In the genomic region with DNA sequence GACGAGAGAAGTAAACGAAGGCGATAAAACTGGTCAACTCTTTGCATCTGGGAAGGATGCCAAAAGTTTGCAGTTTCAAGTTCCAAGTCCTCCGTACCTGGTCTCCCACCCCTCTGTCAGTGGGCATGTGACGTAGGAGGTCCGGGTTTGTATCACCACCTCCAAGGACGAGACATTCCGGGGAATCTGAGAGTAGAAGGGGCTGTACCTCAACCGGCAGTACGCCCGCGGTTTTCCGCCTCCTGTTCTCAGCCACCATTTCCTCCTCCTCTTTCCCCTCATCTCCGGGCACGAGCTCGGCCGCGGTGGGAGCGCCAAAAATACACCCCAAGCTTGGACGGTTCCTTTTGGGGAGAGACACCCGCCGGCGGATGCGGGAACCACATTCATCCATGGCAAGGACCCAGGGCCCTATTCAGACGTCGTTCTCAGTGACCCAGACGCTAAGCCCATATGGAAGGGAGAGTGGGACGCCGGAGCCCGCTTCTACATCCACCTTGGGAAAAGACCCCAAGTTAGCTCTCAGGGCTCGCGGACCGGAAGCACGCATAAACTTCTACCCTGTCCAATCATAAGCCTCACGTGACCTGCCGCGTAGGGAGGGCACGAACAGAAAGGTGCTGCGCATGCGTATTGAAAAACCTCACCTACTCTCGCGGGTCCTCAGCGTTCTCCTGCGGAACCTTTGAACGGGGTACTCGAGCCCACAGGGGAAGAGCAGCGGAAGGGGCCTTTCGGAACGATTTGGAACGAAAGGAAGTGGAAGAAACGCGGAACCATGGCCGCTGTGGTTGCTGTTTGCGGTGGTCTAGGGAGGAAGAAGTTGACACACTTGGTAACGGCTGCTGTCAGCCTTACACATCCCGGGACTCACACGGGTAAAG, we compare ENCODE assay signal across 1 cellular context.
TF ChIP-seq lines count a peak whose summit lies in the region.

A gene with protein sequence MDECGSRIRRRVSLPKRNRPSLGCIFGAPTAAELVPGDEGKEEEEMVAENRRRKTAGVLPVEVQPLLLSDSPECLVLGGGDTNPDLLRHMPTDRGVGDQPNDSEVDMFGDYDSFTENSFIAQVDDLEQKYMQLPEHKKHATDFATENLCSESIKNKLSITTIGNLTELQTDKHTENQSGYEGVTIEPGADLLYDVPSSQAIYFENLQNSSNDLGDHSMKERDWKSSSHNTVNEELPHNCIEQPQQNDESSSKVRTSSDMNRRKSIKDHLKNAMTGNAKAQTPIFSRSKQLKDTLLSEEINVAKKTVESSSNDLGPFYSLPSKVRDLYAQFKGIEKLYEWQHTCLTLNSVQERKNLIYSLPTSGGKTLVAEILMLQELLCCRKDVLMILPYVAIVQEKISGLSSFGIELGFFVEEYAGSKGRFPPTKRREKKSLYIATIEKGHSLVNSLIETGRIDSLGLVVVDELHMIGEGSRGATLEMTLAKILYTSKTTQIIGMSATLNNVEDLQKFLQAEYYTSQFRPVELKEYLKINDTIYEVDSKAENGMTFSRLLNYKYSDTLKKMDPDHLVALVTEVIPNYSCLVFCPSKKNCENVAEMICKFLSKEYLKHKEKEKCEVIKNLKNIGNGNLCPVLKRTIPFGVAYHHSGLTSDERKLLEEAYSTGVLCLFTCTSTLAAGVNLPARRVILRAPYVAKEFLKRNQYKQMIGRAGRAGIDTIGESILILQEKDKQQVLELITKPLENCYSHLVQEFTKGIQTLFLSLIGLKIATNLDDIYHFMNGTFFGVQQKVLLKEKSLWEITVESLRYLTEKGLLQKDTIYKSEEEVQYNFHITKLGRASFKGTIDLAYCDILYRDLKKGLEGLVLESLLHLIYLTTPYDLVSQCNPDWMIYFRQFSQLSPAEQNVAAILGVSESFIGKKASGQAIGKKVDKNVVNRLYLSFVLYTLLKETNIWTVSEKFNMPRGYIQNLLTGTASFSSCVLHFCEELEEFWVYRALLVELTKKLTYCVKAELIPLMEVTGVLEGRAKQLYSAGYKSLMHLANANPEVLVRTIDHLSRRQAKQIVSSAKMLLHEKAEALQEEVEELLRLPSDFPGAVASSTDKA (minus strand): TSS at position 524 of the 884 bp plus-strand sequence. CDS start 130 bp downstream, at position 394.
TSS of gene MRPS18C (plus strand) at position 759 of the 884 bp plus-strand sequence. CDS start at position 779, 20 bp downstream.

TF ChIP-seq in K562, 482 proteins besides CTCF, POLR2A, EP300 and RAD21 (continued from another document and continues in another):
- TF ChIP-seq EP400 (IDR thresholded peaks at IDR 0.05) (peak; percentile 89), RREB1 (CRISPR knock-in tag; IDR thresholded peaks at IDR 0.05) (no peak), NCOR1 (IDR thresholded peaks at IDR 0.05) (peak; percentile 51; the same call in 1 of the 2 replicates), RFX5 (IDR thresholded peaks at IDR 0.05; ENCODE audit: low read depth, low read length) (no peak), HDAC1 (IDR thresholded peaks at IDR 0.05) (peak in 1 of 2 experiments; percentile 84; a peak in 2 of 4 replicates), RNF2 (IDR thresholded peaks at IDR 0.05) (peak; percentile 84; the same call in 1 of the 2 replicates), L3MBTL2 (IDR thresholded peaks at IDR 0.05) (peak; percentile 76; the same call in 1 of the 2 replicates), POLR2AphosphoS5 (IDR thresholded peaks at IDR 0.05; ENCODE audit: control insufficient read depth, insufficient read depth, low read depth, low read length) (peak; percentile 94), MEIS2 (IDR thresholded peaks at IDR 0.05; ENCODE audit: partially characterized antibody) (peak; percentile 91), KAT8 (IDR thresholded peaks at IDR 0.05; ENCODE audit: low read depth) (no peak), ZC3H8 (IDR thresholded peaks at IDR 0.05) (no peak), TGIF2 (CRISPR knock-in tag; IDR thresholded peaks at IDR 0.05) (no peak), ZNF586 (CRISPR knock-in tag; conservative IDR thresholded peaks at IDR 0.05) (no peak), MTA3 (IDR thresholded peaks at IDR 0.05; ENCODE audit: borderline replicate concordance) (peak; percentile 75; the same call in 1 of the 2 replicates), ZNF75A (CRISPR knock-in tag; IDR thresholded peaks at IDR 0.05) (no peak), BRD4 (IDR thresholded peaks at IDR 0.05) (0 out of 2 replicates have a peak, but pooled peaks have one; percentile 63), NR4A1 (CRISPR knock-in tag; IDR thresholded peaks at IDR 0.05) (no peak), NR4A1 (tag; IDR thresholded peaks at IDR 0.05) (no peak), POLR3A (IDR thresholded peaks at IDR 0.05; ENCODE audit: borderline replicate concordance, extremely low read depth, insufficient read depth, insufficient read length) (no peak), SREBF1 (IDR thresholded peaks at IDR 0.05; ENCODE audit: borderline replicate concordance, low read depth, low read length) (peak; percentile 49; the same call in 1 of the 2 replicates), SMARCC2 (IDR thresholded peaks at IDR 0.05; ENCODE audit: low read depth) (no peak), PPARD (CRISPR knock-in tag; IDR thresholded peaks at IDR 0.05) (no peak), ZNF431 (CRISPR knock-in tag; IDR thresholded peaks at IDR 0.05) (0 out of 2 replicates have a peak, but pooled peaks have one; percentile 40), NR0B1 (IDR thresholded peaks at IDR 0.05; ENCODE audit: partially characterized antibody) (no peak), CTBP1 (IDR thresholded peaks at IDR 0.05; ENCODE audit: borderline replicate concordance) (peak; percentile 78), HOXB6 (CRISPR knock-in tag; IDR thresholded peaks at IDR 0.05; ENCODE audit: borderline replicate concordance) (no peak), MYNN (IDR thresholded peaks at IDR 0.05) (peak; percentile 67), MYNN (CRISPR knock-in tag; IDR thresholded peaks at IDR 0.05) (no peak), TEAD2 (tag; IDR thresholded peaks at IDR 0.05) (no peak), PYGO2 (tag; IDR thresholded peaks at IDR 0.05) (no peak), NFATC3 (IDR thresholded peaks at IDR 0.05) (peak; percentile 32; the same call in 1 of the 2 replicates), COPS2 (conservative IDR thresholded peaks at IDR 0.05) (no peak)
- TF ChIP-seq, protein P1, sequence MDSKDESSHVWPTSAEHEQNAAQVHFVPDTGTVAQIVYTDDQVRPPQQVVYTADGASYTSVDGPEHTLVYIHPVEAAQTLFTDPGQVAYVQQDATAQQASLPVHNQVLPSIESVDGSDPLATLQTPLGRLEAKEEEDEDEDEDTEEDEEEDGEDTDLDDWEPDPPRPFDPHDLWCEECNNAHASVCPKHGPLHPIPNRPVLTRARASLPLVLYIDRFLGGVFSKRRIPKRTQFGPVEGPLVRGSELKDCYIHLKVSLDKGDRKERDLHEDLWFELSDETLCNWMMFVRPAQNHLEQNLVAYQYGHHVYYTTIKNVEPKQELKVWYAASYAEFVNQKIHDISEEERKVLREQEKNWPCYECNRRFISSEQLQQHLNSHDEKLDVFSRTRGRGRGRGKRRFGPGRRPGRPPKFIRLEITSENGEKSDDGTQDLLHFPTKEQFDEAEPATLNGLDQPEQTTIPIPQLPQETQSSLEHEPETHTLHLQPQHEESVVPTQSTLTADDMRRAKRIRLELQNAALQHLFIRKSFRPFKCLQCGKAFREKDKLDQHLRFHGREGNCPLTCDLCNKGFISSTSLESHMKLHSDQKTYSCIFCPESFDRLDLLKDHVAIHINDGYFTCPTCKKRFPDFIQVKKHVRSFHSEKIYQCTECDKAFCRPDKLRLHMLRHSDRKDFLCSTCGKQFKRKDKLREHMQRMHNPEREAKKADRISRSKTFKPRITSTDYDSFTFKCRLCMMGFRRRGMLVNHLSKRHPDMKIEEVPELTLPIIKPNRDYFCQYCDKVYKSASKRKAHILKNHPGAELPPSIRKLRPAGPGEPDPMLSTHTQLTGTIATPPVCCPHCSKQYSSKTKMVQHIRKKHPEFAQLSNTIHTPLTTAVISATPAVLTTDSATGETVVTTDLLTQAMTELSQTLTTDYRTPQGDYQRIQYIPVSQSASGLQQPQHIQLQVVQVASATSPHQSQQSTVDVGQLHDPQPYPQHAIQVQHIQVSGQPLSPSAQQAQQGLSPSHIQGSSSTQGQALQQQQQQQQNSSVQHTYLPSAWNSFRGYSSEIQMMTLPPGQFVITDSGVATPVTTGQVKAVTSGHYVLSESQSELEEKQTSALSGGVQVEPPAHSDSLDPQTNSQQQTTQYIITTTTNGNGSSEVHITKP (IDR thresholded peaks at IDR 0.05; ENCODE audit: partially characterized antibody): peak; percentile 71
